In genomic region chrX:17829526-17829925, GRCh38 we compare ENCODE assay signal across 23 cellular contexts. TPM values are rescaled to one million over a fixed set of nuclear protein-coding genes. Genes with fewer than 3 reads are reported as not detected.
"Had no signal": no experiment of that assay in that cellular context is flagged by ENCODE, and none has a peak within 500 bp of the region (broad histone marks: within the 10 kb centered on the region; RNA-seq: fewer than 3 reads in every experiment).

No MANE protein-coding gene starts in this region.

- ATAC-seq: activated CD4-positive, CD25-positive, alpha-beta regulatory T cell treated with anti-CD3 and anti-CD28 coated beads, Interleukin-2, amount 50 U/mL, for 24 hours; naive thymus-derived CD4-positive, alpha-beta T cell; pancreas; stimulated activated naive CD8-positive, alpha-beta T cell treated with anti-CD3 and anti-CD28 coated beads, Interleukin-15, Interleukin-2, amounts not matched to agents 100 U/mL and 50 U/mL, for 24 hours had no signal

- H3K9me3 ChIP-seq: breast epithelium, esophagus squamous epithelium, heart left ventricle, left ventricle myocardium inferior, pancreas, prostate gland had no signal

- H3K36me3 ChIP-seq: breast epithelium, esophagus squamous epithelium, heart left ventricle, left ventricle myocardium inferior, pancreas, prostate gland had no signal

- H3K27me3 ChIP-seq: esophagus squamous epithelium, pancreas had no signal

- H3K4me1 ChIP-seq: breast epithelium, pancreas, prostate gland had no signal

- H3K4me3 ChIP-seq: breast epithelium, esophagus squamous epithelium, heart left ventricle, left ventricle myocardium inferior, pancreas, prostate gland had no signal

- DNase-seq: activated CD4-positive, alpha-beta memory T cell treated with anti-CD3 and anti-CD28 coated beads for 36 hours; activated CD4-positive, alpha-beta T cell treated with anti-CD3 and anti-CD28 coated beads, Interleukin-2, amount 10 ng/mL, durations not matched to agents 24 days and 14 days; activated CD8-positive, alpha-beta memory T cell treated with anti-CD3 and anti-CD28 coated beads, Interleukin-2, amount 50 U/mL, for 4 hours; activated gamma-delta T cell; activated naive CD4-positive, alpha-beta T cell treated with anti-CD3 and anti-CD28 coated beads, Interleukin-2, amount 10 ng/mL, durations not matched to agents 7 days and 5 days; activated naive CD8-positive, alpha-beta T cell treated with anti-CD3 and anti-CD28 coated beads, Interleukin-2, amount 10 ng/mL, durations not matched to agents 7 days and 5 days; activated T-cell treated with anti-CD3 and anti-CD28 coated beads, Interleukin-2, amount 50 U/mL, for 1 hour; amygdala; central memory CD4-positive, alpha-beta T cell; endodermal cell; esophagus squamous epithelium; heart left ventricle; left ventricle myocardium inferior; mammary epithelial cell; naive thymus-derived CD4-positive, alpha-beta T cell; nucleus accumbens; pancreas; stimulated activated CD4-positive, alpha-beta T cell treated with anti-CD3 and anti-CD28 coated beads, Interleukin-4, amount 100 ng/mL, for 1 hour; stimulated activated naive CD8-positive, alpha-beta T cell treated with anti-CD3 and anti-CD28 coated beads, Interleukin-15, Interleukin-2, amounts not matched to agents 100 U/mL and 50 U/mL, for 24 hours had no signal

- H3K27ac ChIP-seq: pancreas, prostate gland, VCaP had no signal

RNA-seq across cellular contexts. Expression of gene RAI2, which starts 31.6 kb away (rescaled TPM):
- total RNA-seq: activated naive CD8-positive, alpha-beta T cell treated with anti-CD3 and anti-CD28 coated beads, Interleukin-2, amount 10 ng/mL, durations not matched to agents 7 days and 5 days had no signal
- polyA plus RNA-seq: mammary epithelial cell had no signal
